ENCODE assay signal across 8 cellular contexts in the genomic region with DNA sequence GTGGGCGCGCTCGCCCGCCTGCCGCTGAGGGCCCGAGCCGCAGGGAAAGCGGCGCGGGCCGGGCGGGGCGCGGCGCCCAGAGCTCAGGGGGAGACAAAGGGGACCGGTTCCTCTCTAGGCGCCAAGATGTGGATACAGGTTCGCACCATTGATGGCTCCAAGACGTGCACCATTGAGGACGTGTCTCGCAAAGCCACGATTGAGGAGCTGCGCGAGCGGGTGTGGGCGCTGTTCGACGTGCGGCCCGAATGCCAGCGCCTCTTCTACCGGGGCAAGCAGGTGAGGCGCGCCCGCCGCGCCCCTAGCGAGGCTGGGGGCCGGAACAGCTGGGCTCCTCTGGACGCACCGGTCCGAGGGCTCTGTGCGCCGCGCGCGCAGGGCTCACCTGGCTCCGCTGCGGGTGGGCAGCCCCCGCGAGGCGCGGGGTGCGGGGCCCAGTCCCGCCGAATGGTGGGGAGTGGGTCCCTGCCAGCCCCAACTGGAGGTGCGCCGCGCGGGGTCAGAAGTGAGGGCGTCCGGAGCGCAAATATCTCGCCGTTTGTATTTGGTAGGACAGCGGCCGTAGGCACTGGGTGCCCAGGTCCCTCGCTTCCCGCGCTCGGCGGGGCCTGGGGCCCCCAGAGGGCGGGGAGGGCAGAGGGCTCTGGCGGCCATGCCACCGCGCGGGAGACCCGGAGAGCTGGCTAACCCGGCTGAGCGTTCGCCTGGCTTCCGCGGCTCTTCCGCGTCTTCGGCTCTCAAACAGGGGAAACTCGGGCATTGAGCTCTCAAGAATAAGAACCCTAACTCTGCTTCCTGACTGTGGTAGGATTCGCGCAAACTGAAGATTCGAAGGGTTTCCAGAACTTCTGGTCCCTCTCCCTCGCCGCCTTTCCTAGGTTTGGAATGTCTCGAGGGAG. TPM values are rescaled to one million over a fixed set of nuclear protein-coding genes. Genes with fewer than 3 reads are reported as not detected.
DNase-seq lines count a peak whose midpoint lies in the region; ATAC-seq and TF ChIP-seq lines count a peak whose summit lies in the region.

No MANE protein-coding gene starts in this region.

- TF ChIP-seq CTCF in esophagus squamous epithelium (IDR thresholded peaks at IDR 0.05) (peak in 1 of 6 experiments; percentile 4), tibial nerve (IDR thresholded peaks at IDR 0.05) (no peak)

- H3K9me3 ChIP-seq in esophagus squamous epithelium, result no peaks in the 10 kb centered on the region
- no peaks in the 10 kb centered on the region for H3K9me3 ChIP-seq in tibial nerve

- peak overlapping the region; percentile 87 for H3K4me3 Mint-ChIP-seq in natural killer cell treated with Interleukin-12 subunit alpha and Interleukin-12 subunit beta and Interleukin-15 and Interleukin-18, amount 100 ng/mL, for 72 hours

- TF ChIP-seq POLR2A in esophagus squamous epithelium (IDR thresholded peaks at IDR 0.05) (no peak), tibial nerve (IDR thresholded peaks at IDR 0.05) (no peak)

- intact Hi-C loops in esophagus squamous epithelium (cut with DNase I), result no loop called here

- H3K27ac Mint-ChIP-seq in natural killer cell treated with Interleukin-12 subunit alpha and Interleukin-12 subunit beta and Interleukin-15 and Interleukin-18, amount 100 ng/mL, for 72 hours, result peak overlapping the region; percentile 78 to 79

- WGBS in esophagus squamous epithelium, 2 donors, result 0% methylated on average over 8 of the region's 93 CpGs
- 0% methylated on average over 12 to 64 of the region's 93 CpGs for WGBS in tibial nerve, 2 donors

- H3K4me3 ChIP-seq in esophagus squamous epithelium, result peak overlapping the region; percentile 59 to 98 (median 78)
- peak overlapping the region; percentile 65 to 87 (median 78) for H3K4me3 ChIP-seq in tibial nerve

- no peaks in the 10 kb centered on the region for H3K36me3 Mint-ChIP-seq in natural killer cell treated with Interleukin-12 subunit alpha and Interleukin-12 subunit beta and Interleukin-15 and Interleukin-18, amount 100 ng/mL, for 72 hours

- H3K9me3 Mint-ChIP-seq in natural killer cell treated with Interleukin-12 subunit alpha and Interleukin-12 subunit beta and Interleukin-15 and Interleukin-18, amount 100 ng/mL, for 72 hours, result no peaks in the 10 kb centered on the region

- DNase-seq in NCI-H1930 (lab: John Stamatoyannopoulos, UW) (peak; percentile 46 to 66), activated T-cell treated with anti-CD3 and anti-CD28 coated beads for 48 hours (ENCODE audit: low read depth) (peak; percentile 33), esophagus squamous epithelium (lab: John Stamatoyannopoulos, UW) (no peak), tibial nerve (ENCODE audit: low spot score in 2 of 2) (peak in 1 of 2 donors; percentile 15), NCI-H2171 treated with DMSO at 0.1 percent for 48 hours (lab: John Stamatoyannopoulos, UW) (no peak)
- peak; percentile 61 for DNase-seq in natural killer cell treated with Interleukin-12 subunit alpha and Interleukin-12 subunit beta and Interleukin-15 and Interleukin-18, amount 100 ng/mL, for 72 hours (ENCODE audit: low spot score)

- peaks cover 0 to 56% (median 22%) of the 10 kb centered on the region in 3 donors for H3K4me1 ChIP-seq in esophagus squamous epithelium
- peaks cover 0 to 46% (median 11%) of the 10 kb centered on the region in 4 donors for H3K4me1 ChIP-seq in tibial nerve

- H3K27me3 Mint-ChIP-seq in natural killer cell treated with Interleukin-12 subunit alpha and Interleukin-12 subunit beta and Interleukin-15 and Interleukin-18, amount 100 ng/mL, for 72 hours, result peaks cover 0 to 9% of the 10 kb centered on the region in 2 donors

- H3K27ac ChIP-seq in esophagus squamous epithelium (peak overlapping the region; percentile 80 to 95 (median 90)), tibial nerve (peak overlapping the region; percentile 86 to 94 (median 91))

- peak; percentile 15 for ATAC-seq in GM18498 (IDR thresholded peaks at IDR 0.05; ENCODE audit: unreplicated experiment)
- peak; percentile 17 for ATAC-seq in HG02571 (IDR thresholded peaks at IDR 0.05; ENCODE audit: unreplicated experiment)
- peak in 1 of 2 donors; percentile 28 for ATAC-seq in natural killer cell treated with Interleukin-12 subunit alpha and Interleukin-12 subunit beta and Interleukin-15 and Interleukin-18, amount 100 ng/mL, for 72 hours

- no peaks in the 10 kb centered on the region for H3K27me3 ChIP-seq in esophagus squamous epithelium
- H3K27me3 ChIP-seq in tibial nerve, result no peaks in the 10 kb centered on the region

- H3K36me3 ChIP-seq in esophagus squamous epithelium (no peaks in the 10 kb centered on the region), tibial nerve (peaks cover 0 to 4% (median 0%) of the 10 kb centered on the region in 3 donors)

- peaks cover 23 to 35% of the 10 kb centered on the region in 2 donors for H3K4me1 Mint-ChIP-seq in natural killer cell treated with Interleukin-12 subunit alpha and Interleukin-12 subunit beta and Interleukin-15 and Interleukin-18, amount 100 ng/mL, for 72 hours (ENCODE audit: low read depth in 2 of 2)

- no peak for TF ChIP-seq EP300 in tibial nerve (IDR thresholded peaks at IDR 0.05)

RNA-seq across cellular contexts. Expression of a gene that starts 0.6 kb away (rescaled TPM):
- 10 to 100 TPM; 12.9 to 51.1 (median 22.1) TPM for total RNA-seq in esophagus squamous epithelium
- total RNA-seq in natural killer cell treated with Interleukin-12 subunit alpha and Interleukin-12 subunit beta and Interleukin-15 and Interleukin-18, amount 100 ng/mL, for 72 hours, result 100 to 1,000 TPM in 1 of 2 donors, 10 to 100 TPM in 1; 50.2 to 104 TPM
- 10 to 100 TPM; 61.2 to 85.0 (median 76.0) TPM for total RNA-seq in tibial nerve

Comparison
In these comparisons a context has a peak if more than half of its experiments do, and no peak if none do; other contexts are left out.
1. DNase-seq: peak in NCI-H1930 (2 of 2), activated T-cell treated with anti-CD3 and anti-CD28 coated beads for 48 hours (single experiment) and natural killer cell treated with Interleukin-12 subunit alpha and Interleukin-12 subunit beta and Interleukin-15 and Interleukin-18, amount 100 ng/mL, for 72 hours (single experiment); none in esophagus squamous epithelium (single experiment) and NCI-H2171 treated with DMSO at 0.1 percent for 48 hours (single experiment).